2 cellular contexts compared by ENCODE assay signal in genomic region chr1:181083842-181084605, GRCh38.
TF ChIP-seq lines count a peak whose summit lies in the region.

No MANE protein-coding gene starts in this region.

TF ChIP-seq in K562, 482 proteins besides CTCF, POLR2A, EP300 and RAD21 (continued from another document and continues in another):
- TF ChIP-seq, protein P1, sequence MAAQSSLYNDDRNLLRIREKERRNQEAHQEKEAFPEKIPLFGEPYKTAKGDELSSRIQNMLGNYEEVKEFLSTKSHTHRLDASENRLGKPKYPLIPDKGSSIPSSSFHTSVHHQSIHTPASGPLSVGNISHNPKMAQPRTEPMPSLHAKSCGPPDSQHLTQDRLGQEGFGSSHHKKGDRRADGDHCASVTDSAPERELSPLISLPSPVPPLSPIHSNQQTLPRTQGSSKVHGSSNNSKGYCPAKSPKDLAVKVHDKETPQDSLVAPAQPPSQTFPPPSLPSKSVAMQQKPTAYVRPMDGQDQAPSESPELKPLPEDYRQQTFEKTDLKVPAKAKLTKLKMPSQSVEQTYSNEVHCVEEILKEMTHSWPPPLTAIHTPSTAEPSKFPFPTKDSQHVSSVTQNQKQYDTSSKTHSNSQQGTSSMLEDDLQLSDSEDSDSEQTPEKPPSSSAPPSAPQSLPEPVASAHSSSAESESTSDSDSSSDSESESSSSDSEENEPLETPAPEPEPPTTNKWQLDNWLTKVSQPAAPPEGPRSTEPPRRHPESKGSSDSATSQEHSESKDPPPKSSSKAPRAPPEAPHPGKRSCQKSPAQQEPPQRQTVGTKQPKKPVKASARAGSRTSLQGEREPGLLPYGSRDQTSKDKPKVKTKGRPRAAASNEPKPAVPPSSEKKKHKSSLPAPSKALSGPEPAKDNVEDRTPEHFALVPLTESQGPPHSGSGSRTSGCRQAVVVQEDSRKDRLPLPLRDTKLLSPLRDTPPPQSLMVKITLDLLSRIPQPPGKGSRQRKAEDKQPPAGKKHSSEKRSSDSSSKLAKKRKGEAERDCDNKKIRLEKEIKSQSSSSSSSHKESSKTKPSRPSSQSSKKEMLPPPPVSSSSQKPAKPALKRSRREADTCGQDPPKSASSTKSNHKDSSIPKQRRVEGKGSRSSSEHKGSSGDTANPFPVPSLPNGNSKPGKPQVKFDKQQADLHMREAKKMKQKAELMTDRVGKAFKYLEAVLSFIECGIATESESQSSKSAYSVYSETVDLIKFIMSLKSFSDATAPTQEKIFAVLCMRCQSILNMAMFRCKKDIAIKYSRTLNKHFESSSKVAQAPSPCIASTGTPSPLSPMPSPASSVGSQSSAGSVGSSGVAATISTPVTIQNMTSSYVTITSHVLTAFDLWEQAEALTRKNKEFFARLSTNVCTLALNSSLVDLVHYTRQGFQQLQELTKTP (IDR thresholded peaks at IDR 0.05; ENCODE audit: low read depth in 1 of 2, partially characterized antibody in 2 of 2): peak in 1 of 2 experiments; percentile 36
- peak; percentile 46; the same call in 1 of the 2 replicates for TF ChIP-seq ZKSCAN8 (CRISPR knock-in tag; IDR thresholded peaks at IDR 0.05)
- TF ChIP-seq CBX3 (IDR thresholded peaks at IDR 0.05; ENCODE audit: borderline replicate concordance in 1 of 2, low read length in 2 of 2): peak in 1 of 2 experiments; percentile 70; a peak in 1 of 3 replicates
- TF ChIP-seq ZNF212 (CRISPR knock-in tag; IDR thresholded peaks at IDR 0.05): no peak
- TF ChIP-seq ARID2 (IDR thresholded peaks at IDR 0.05): peak; percentile 82; the same call in 1 of the 2 replicates
- TF ChIP-seq SNAPC5 (CRISPR knock-in tag; IDR thresholded peaks at IDR 0.05): no peak
- TF ChIP-seq CREM (IDR thresholded peaks at IDR 0.05; ENCODE audit: low read depth): peak; percentile 9; the same call in 1 of the 2 replicates
- TF ChIP-seq MAFK (IDR thresholded peaks at IDR 0.05; ENCODE audit: low read length): peak; percentile 22; the same call in 1 of the 2 replicates
- TF ChIP-seq PRPF4 (IDR thresholded peaks at IDR 0.05; ENCODE audit: insufficient read depth, low read depth, low read length, poor library complexity, severe bottlenecking): no peak
- TF ChIP-seq, protein P2, sequence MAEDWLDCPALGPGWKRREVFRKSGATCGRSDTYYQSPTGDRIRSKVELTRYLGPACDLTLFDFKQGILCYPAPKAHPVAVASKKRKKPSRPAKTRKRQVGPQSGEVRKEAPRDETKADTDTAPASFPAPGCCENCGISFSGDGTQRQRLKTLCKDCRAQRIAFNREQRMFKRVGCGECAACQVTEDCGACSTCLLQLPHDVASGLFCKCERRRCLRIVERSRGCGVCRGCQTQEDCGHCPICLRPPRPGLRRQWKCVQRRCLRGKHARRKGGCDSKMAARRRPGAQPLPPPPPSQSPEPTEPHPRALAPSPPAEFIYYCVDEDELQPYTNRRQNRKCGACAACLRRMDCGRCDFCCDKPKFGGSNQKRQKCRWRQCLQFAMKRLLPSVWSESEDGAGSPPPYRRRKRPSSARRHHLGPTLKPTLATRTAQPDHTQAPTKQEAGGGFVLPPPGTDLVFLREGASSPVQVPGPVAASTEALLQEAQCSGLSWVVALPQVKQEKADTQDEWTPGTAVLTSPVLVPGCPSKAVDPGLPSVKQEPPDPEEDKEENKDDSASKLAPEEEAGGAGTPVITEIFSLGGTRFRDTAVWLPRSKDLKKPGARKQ (CRISPR knock-in tag; IDR thresholded peaks at IDR 0.05): no peak
- TF ChIP-seq ZNF23 (CRISPR knock-in tag; IDR thresholded peaks at IDR 0.05): no peak
- TF ChIP-seq, protein P3, sequence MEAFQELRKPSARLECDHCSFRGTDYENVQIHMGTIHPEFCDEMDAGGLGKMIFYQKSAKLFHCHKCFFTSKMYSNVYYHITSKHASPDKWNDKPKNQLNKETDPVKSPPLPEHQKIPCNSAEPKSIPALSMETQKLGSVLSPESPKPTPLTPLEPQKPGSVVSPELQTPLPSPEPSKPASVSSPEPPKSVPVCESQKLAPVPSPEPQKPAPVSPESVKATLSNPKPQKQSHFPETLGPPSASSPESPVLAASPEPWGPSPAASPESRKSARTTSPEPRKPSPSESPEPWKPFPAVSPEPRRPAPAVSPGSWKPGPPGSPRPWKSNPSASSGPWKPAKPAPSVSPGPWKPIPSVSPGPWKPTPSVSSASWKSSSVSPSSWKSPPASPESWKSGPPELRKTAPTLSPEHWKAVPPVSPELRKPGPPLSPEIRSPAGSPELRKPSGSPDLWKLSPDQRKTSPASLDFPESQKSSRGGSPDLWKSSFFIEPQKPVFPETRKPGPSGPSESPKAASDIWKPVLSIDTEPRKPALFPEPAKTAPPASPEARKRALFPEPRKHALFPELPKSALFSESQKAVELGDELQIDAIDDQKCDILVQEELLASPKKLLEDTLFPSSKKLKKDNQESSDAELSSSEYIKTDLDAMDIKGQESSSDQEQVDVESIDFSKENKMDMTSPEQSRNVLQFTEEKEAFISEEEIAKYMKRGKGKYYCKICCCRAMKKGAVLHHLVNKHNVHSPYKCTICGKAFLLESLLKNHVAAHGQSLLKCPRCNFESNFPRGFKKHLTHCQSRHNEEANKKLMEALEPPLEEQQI (IDR thresholded peaks at IDR 0.05): no peak
- TF ChIP-seq, protein P4, sequence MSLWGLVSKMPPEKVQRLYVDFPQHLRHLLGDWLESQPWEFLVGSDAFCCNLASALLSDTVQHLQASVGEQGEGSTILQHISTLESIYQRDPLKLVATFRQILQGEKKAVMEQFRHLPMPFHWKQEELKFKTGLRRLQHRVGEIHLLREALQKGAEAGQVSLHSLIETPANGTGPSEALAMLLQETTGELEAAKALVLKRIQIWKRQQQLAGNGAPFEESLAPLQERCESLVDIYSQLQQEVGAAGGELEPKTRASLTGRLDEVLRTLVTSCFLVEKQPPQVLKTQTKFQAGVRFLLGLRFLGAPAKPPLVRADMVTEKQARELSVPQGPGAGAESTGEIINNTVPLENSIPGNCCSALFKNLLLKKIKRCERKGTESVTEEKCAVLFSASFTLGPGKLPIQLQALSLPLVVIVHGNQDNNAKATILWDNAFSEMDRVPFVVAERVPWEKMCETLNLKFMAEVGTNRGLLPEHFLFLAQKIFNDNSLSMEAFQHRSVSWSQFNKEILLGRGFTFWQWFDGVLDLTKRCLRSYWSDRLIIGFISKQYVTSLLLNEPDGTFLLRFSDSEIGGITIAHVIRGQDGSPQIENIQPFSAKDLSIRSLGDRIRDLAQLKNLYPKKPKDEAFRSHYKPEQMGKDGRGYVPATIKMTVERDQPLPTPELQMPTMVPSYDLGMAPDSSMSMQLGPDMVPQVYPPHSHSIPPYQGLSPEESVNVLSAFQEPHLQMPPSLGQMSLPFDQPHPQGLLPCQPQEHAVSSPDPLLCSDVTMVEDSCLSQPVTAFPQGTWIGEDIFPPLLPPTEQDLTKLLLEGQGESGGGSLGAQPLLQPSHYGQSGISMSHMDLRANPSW (CRISPR knock-in tag; IDR thresholded peaks at IDR 0.05): no peak
- TF ChIP-seq KLF16 (IDR thresholded peaks at IDR 0.05): peak; percentile 54; the same call in 1 of the 2 replicates
- no peak for TF ChIP-seq ATF1 (CRISPR knock-in tag; IDR thresholded peaks at IDR 0.05)
- TF ChIP-seq ATF1 (tag; IDR thresholded peaks at IDR 0.05): no peak
- no peak for TF ChIP-seq TFAM (CRISPR knock-in tag; conservative IDR thresholded peaks at IDR 0.05)

TF ChIP-seq in HepG2, 621 proteins besides CTCF, POLR2A, EP300 and RAD21 (continued from another document and continues in another):
- TF ChIP-seq, protein P5, sequence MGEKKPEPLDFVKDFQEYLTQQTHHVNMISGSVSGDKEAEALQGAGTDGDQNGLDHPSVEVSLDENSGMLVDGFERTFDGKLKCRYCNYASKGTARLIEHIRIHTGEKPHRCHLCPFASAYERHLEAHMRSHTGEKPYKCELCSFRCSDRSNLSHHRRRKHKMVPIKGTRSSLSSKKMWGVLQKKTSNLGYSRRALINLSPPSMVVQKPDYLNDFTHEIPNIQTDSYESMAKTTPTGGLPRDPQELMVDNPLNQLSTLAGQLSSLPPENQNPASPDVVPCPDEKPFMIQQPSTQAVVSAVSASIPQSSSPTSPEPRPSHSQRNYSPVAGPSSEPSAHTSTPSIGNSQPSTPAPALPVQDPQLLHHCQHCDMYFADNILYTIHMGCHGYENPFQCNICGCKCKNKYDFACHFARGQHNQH (CRISPR knock-in tag; IDR thresholded peaks at IDR 0.05): no peak
- no peak for TF ChIP-seq KMT2A (CRISPR knock-in tag; IDR thresholded peaks at IDR 0.05)
- TF ChIP-seq ZNF121 (CRISPR knock-in tag; IDR thresholded peaks at IDR 0.05): 0 out of 2 replicates have a peak, but pooled peaks have one; percentile 30
- TF ChIP-seq SRSF9 (IDR thresholded peaks at IDR 0.05; ENCODE audit: borderline replicate concordance, insufficient read depth, low read depth, low read length, poor library complexity, severe bottlenecking): no peak
- TF ChIP-seq KLF13 (CRISPR knock-in tag; IDR thresholded peaks at IDR 0.05): no peak
- no peak for TF ChIP-seq SCMH1 (CRISPR knock-in tag; IDR thresholded peaks at IDR 0.05; ENCODE audit: borderline replicate concordance)
- TF ChIP-seq POLR2AphosphoS5 (IDR thresholded peaks at IDR 0.05; ENCODE audit: low read depth, low read length): no peak
- 0 out of 2 replicates have a peak, but pooled peaks have one; percentile 17 for TF ChIP-seq FOSL2 (CRISPR knock-in tag; IDR thresholded peaks at IDR 0.05)
- no peak for TF ChIP-seq LBX2 (CRISPR knock-in tag; IDR thresholded peaks at IDR 0.05; ENCODE audit: borderline replicate concordance)
- TF ChIP-seq, protein P6, sequence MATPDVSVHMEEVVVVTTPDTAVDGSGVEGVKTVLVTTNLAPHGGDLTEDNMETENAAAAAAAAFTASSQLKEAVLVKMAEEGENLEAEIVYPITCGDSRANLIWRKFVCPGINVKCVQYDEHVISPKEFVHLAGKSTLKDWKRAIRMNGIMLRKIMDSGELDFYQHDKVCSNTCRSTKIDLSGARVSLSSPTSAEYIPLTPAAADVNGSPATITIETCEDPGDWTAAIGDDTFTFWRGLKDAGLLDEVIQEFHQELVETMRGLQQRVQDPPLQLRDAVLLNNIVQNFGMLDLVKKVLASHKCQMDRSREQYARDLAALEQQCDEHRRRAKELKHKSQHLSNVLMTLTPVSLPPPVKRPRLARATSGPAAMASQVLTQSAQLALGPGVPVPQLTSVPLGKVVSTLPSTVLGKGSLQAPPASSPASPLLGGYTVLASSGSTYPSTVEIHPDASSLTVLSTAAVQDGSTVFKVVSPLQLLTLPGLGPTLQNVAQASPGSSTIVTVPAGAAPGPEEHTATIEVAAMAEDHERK (CRISPR knock-in tag; IDR thresholded peaks at IDR 0.05; ENCODE audit: low read depth): no peak
- no peak for TF ChIP-seq U2AF2 (IDR thresholded peaks at IDR 0.05; ENCODE audit: low read depth, low read length)
- no peak for TF ChIP-seq ETV6 (CRISPR knock-in tag; conservative IDR thresholded peaks at IDR 0.05)
- no peak for TF ChIP-seq ZNF407 (CRISPR knock-in tag; IDR thresholded peaks at IDR 0.05; ENCODE audit: not compliant biosample characterization)
- no peak for TF ChIP-seq ZNF891 (CRISPR knock-in tag; IDR thresholded peaks at IDR 0.05)
- TF ChIP-seq RBM22 (optimal IDR thresholded peaks at IDR 0.05; ENCODE audit: low read length): no peak
- no peak for TF ChIP-seq ZNF333 (CRISPR knock-in tag; IDR thresholded peaks at IDR 0.05; ENCODE audit: borderline replicate concordance)
- no peak for TF ChIP-seq POLR2G (IDR thresholded peaks at IDR 0.05; ENCODE audit: low read depth, low read length)
- no peak for TF ChIP-seq NCOA1 (CRISPR knock-in tag; IDR thresholded peaks at IDR 0.05)
- TF ChIP-seq ZFY (CRISPR knock-in tag; IDR thresholded peaks at IDR 0.05): no peak
